Comparison of ENCODE assay signal across 8 cellular contexts in the genomic region with DNA sequence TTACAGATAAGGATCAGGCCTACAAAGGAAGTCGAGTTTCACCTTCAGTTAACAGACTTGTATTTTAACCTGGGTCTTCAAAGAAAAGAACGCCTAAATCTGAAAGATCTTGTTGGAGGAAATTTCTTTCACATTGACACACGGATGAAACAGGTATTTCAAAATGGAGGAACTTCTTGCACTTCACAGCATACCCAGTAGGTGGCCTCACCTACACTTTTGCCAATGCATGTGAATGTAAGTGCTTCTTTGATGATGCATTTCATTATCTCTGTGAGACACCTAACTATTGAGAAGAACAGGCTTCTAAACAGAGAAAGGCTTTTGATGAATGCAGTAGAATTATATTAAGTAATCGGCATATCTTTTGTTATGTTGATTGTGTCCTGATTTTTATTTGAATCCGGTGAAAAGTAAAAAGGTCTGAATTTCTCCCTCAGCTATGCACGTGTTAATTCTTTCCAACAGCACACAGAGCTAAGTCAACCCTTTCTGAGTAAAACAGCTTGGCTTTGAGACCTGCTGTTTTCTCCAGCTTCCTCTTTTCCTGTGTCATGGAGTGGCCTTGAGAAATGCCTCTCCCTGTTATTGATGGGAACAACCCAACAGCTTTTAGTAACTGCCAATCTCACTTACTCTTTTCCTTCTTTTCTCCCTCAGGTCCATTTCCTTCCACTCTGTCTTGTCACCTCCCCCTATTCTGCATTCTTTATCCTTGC.
DNase-seq lines count a peak whose midpoint lies in the region; ATAC-seq and TF ChIP-seq lines count a peak whose summit lies in the region.

No MANE protein-coding gene starts in this region.

- H3K27ac ChIP-seq in suprapubic skin: no peak overlapping the region

- no peaks in the 10 kb centered on the region for H3K36me3 Mint-ChIP-seq in activated naive CD8-positive, alpha-beta T cell treated with anti-CD3 and anti-CD28 coated beads, Interleukin-2, amount 50 U/mL, for 24 hours (ENCODE audit: low read depth)

- H3K4me3 Mint-ChIP-seq in activated naive CD8-positive, alpha-beta T cell treated with anti-CD3 and anti-CD28 coated beads, Interleukin-2, amount 50 U/mL, for 24 hours: no peak overlapping the region

- ATAC-seq in HG02623 (IDR thresholded peaks at IDR 0.05; ENCODE audit: unreplicated experiment): peak; percentile 97
- ATAC-seq in activated naive CD8-positive, alpha-beta T cell treated with anti-CD3 and anti-CD28 coated beads, Interleukin-2, amount 50 U/mL, for 24 hours: no peak

- in situ Hi-C loops in GM13976 (cut with MboI; ENCODE audit: low sequenced_read_pairs, unreplicated experiment): no loop called here

- no peaks in the 10 kb centered on the region for H3K36me3 ChIP-seq in suprapubic skin

- H3K9me3 ChIP-seq in suprapubic skin: peaks cover 3% of the 10 kb centered on the region

- DNase-seq in AG20443 (ENCODE audit: low spot score) (peak; percentile 28), GM13976 (ENCODE audit: low spot score) (peak; percentile 6), M059J (ENCODE audit: low read depth) (peak; percentile 52), left kidney (ENCODE audit: low read depth, low spot score) (peak; percentile 65), suprapubic skin (ENCODE audit: low spot score in 2 of 2) (no peak), hepatic stellate cell (ENCODE audit: low spot score) (no peak)
- DNase-seq in activated naive CD8-positive, alpha-beta T cell treated with anti-CD3 and anti-CD28 coated beads, Interleukin-2, amount 50 U/mL, for 24 hours: peak; percentile 18

- H3K4me1 ChIP-seq in suprapubic skin: no peaks in the 10 kb centered on the region

- no peaks in the 10 kb centered on the region for H3K27me3 Mint-ChIP-seq in activated naive CD8-positive, alpha-beta T cell treated with anti-CD3 and anti-CD28 coated beads, Interleukin-2, amount 50 U/mL, for 24 hours

- H3K4me3 ChIP-seq in suprapubic skin: no peak overlapping the region

- H3K27ac Mint-ChIP-seq in activated naive CD8-positive, alpha-beta T cell treated with anti-CD3 and anti-CD28 coated beads, Interleukin-2, amount 50 U/mL, for 24 hours: no peak overlapping the region

- peak; percentile 56 for TF ChIP-seq CTCF in GM13976 (IDR thresholded peaks at IDR 0.05; ENCODE audit: borderline replicate concordance, control extremely low read depth, extremely low read depth, insufficient read depth, missing control alignments)
- peak in 1 of 2 donors; percentile 41 for TF ChIP-seq CTCF in suprapubic skin (IDR thresholded peaks at IDR 0.05)

- H3K4me1 Mint-ChIP-seq in activated naive CD8-positive, alpha-beta T cell treated with anti-CD3 and anti-CD28 coated beads, Interleukin-2, amount 50 U/mL, for 24 hours: no peaks in the 10 kb centered on the region

- TF ChIP-seq EP300 in suprapubic skin (IDR thresholded peaks at IDR 0.05): no peak

- 45% methylated on average over 6 of the region's 6 CpGs for WGBS in suprapubic skin

- no peaks in the 10 kb centered on the region for H3K9me3 Mint-ChIP-seq in activated naive CD8-positive, alpha-beta T cell treated with anti-CD3 and anti-CD28 coated beads, Interleukin-2, amount 50 U/mL, for 24 hours

- TF ChIP-seq POLR2A in suprapubic skin (IDR thresholded peaks at IDR 0.05): no peak

- no peaks in the 10 kb centered on the region for H3K27me3 ChIP-seq in suprapubic skin

Comparison
In these comparisons a context has a peak if more than half of its experiments do, and no peak if none do; other contexts are left out.
1. DNase-seq: peak in AG20443 (single experiment), GM13976 (single experiment), M059J (single experiment), activated naive CD8-positive, alpha-beta T cell treated with anti-CD3 and anti-CD28 coated beads, Interleukin-2, amount 50 U/mL, for 24 hours (single experiment) and left kidney (single experiment); none in suprapubic skin (0 of 2) and hepatic stellate cell (single experiment).